ENCODE assay signal across 9 cellular contexts in the genomic region with DNA sequence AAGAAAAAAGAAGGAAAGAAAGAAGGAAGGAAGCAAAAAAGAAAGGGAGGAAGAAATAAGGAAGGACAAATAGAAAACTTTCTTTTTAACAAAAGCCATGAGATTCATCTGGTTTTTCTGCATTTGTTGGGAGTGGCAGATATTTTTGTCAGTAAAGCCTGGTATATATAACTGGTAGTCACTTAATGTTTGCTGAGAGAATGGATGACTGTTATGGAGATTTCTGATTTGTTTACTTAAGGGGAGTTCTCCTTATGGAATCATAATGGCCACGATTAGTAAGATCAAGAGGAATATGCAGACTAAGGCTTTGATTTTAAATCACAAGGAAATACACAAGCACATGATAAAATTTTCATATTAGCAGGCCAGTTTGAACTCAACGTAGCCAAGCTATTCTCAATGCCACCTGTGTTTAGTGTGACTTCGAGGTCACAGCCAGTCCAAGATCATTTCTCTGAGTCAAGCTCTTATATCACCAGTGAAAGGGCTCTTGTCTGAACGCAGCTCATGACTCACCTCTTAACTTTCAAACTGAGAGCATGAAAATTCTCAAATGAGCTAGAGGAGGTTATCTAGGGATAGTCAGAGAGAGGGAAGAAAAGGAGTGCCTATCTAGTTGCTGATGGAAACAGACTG.
DNase-seq lines count a peak whose midpoint lies in the region; ATAC-seq and TF ChIP-seq lines count a peak whose summit lies in the region.
"Had no signal": no experiment of that assay in that cellular context is flagged by ENCODE, and none has a peak within 500 bp of the region (broad histone marks: within the 10 kb centered on the region; RNA-seq: fewer than 3 reads in every experiment).

No MANE protein-coding gene starts in this region.

- no peaks in the 10 kb centered on the region for H3K9me3 ChIP-seq in suprapubic skin

- no peak for TF ChIP-seq POLR2A in suprapubic skin (IDR thresholded peaks at IDR 0.05)

- peaks cover 8% of the 10 kb centered on the region for H3K4me1 ChIP-seq in suprapubic skin

- WGBS in suprapubic skin, result 35% methylated on average over 4 of the region's 4 CpGs

- H3K4me1 Mint-ChIP-seq in activated T-cell treated with anti-CD3 and anti-CD28 coated beads, Interleukin-2, amount 50 U/mL, for 4 hours (ENCODE audit: low read depth), result no peaks in the 10 kb centered on the region
- H3K4me1 Mint-ChIP-seq: IgD-negative memory B cell had no signal

- DNase-seq in ELR (ENCODE audit: low read depth) (peak; percentile 70), M059J (ENCODE audit: low read depth) (peak; percentile 82), cardiac fibroblast (ENCODE audit: low read depth in 2 of 2) (peak; percentile 53 to 54), omental fat pad (ENCODE audit: low spot score) (no peak), C1 segment of cervical spinal cord (lab: John Stamatoyannopoulos, UW) (no peak), suprapubic skin (ENCODE audit: low spot score in 2 of 2) (no peak)
- no peak for DNase-seq in activated T-cell treated with anti-CD3 and anti-CD28 coated beads, Interleukin-2, amount 50 U/mL, for 4 hours

- H3K4me3 ChIP-seq in cardiac fibroblast (replicated peaks in 1 of 2; ENCODE audit: low read depth in 2 of 2, low read length in 2 of 2) (no peak overlapping the region), suprapubic skin (no peak overlapping the region)

- H3K27ac ChIP-seq in suprapubic skin, result no peak overlapping the region

- no peak overlapping the region for H3K4me3 Mint-ChIP-seq in activated T-cell treated with anti-CD3 and anti-CD28 coated beads, Interleukin-2, amount 50 U/mL, for 4 hours
- H3K4me3 Mint-ChIP-seq: IgD-negative memory B cell had no signal

- no peak for TF ChIP-seq CTCF in cardiac fibroblast (IDR thresholded peaks at IDR 0.05; ENCODE audit: low read depth, low read length)
- TF ChIP-seq CTCF in omental fat pad (IDR thresholded peaks at IDR 0.05), result no peak
- no peak for TF ChIP-seq CTCF in suprapubic skin (IDR thresholded peaks at IDR 0.05)

- ATAC-seq in omental fat pad (ENCODE audit: low FRiP score) (peak; percentile 93), HG02642 (IDR thresholded peaks at IDR 0.05; ENCODE audit: poor library complexity, unreplicated experiment) (no peak)
- ATAC-seq in activated T-cell treated with anti-CD3 and anti-CD28 coated beads, Interleukin-2, amount 50 U/mL, for 4 hours, result no peak

- H3K27me3 Mint-ChIP-seq in activated T-cell treated with anti-CD3 and anti-CD28 coated beads, Interleukin-2, amount 50 U/mL, for 4 hours (ENCODE audit: low read depth), result peaks cover 8% of the 10 kb centered on the region

- H3K27me3 ChIP-seq in suprapubic skin, result no peaks in the 10 kb centered on the region

- no peak for TF ChIP-seq EP300 in suprapubic skin (IDR thresholded peaks at IDR 0.05)

- no peaks in the 10 kb centered on the region for H3K36me3 ChIP-seq in suprapubic skin

- H3K36me3 Mint-ChIP-seq in activated T-cell treated with anti-CD3 and anti-CD28 coated beads, Interleukin-2, amount 50 U/mL, for 4 hours (ENCODE audit: insufficient read depth), result no peaks in the 10 kb centered on the region
- H3K36me3 Mint-ChIP-seq: IgD-negative memory B cell had no signal

- H3K9me3 Mint-ChIP-seq in activated T-cell treated with anti-CD3 and anti-CD28 coated beads, Interleukin-2, amount 50 U/mL, for 4 hours, result no peaks in the 10 kb centered on the region
- H3K9me3 Mint-ChIP-seq: IgD-negative memory B cell had no signal

Comparison
In these comparisons a context has a peak if more than half of its experiments do, and no peak if none do; other contexts are left out.
1. DNase-seq: peak in ELR (single experiment), M059J (single experiment) and cardiac fibroblast (2 of 2); none in omental fat pad (single experiment), C1 segment of cervical spinal cord (0 of 14), activated T-cell treated with anti-CD3 and anti-CD28 coated beads, Interleukin-2, amount 50 U/mL, for 4 hours (single experiment) and suprapubic skin (0 of 2).